Comparison of ENCODE assay signal across 8 cellular contexts in genomic region chr3:183825380-183826161, GRCh38. TPM values are rescaled to one million over a fixed set of nuclear protein-coding genes. Genes with fewer than 3 reads are reported as not detected.
DNase-seq lines count a peak whose midpoint lies in the region; ATAC-seq and TF ChIP-seq lines count a peak whose summit lies in the region.

Gene MAP6D1 (minus strand): TSS chr3:183825577. CDS start chr3:183825547, 30 bp downstream.

- peak within 1 kb of the TSS; percentile 88 for H3K4me3 ChIP-seq in HUES6 (ENCODE audit: low read depth, low read length)
- peak within 1 kb of the TSS; percentile 53 to 66 (median 63) for H3K4me3 ChIP-seq in heart right ventricle
- no peak within 1 kb of the TSS for H3K4me3 ChIP-seq in parathyroid adenoma (ENCODE audit: low read depth, low read length)

- DNase-seq in AG09319 (ENCODE audit: extremely low read depth, low read depth), result peak; percentile 10
- peak; percentile 68 for DNase-seq in SK-N-DZ (ENCODE audit: low spot score)
- peak in 55 of 56 donors; percentile 27 to 87 (median 69) for DNase-seq in amygdala (lab: John Stamatoyannopoulos, UW)
- peak in 1 of 2 donors; percentile 36 for DNase-seq in heart right ventricle

- H3K4me1 ChIP-seq in HUES6 (ENCODE audit: control insufficient read depth, insufficient read depth, low read length) (0 out of 2 replicates have a peak, but pooled peaks cover 6% of the 10 kb centered on the region), heart right ventricle (peaks cover 7 to 32% (median 16%) of the 10 kb centered on the region in 9 donors), parathyroid adenoma (peaks cover 3% of the 10 kb centered on the region)

- intact Hi-C loops in heart right ventricle (cut with DNase I), result no loop called here

- H3K27ac ChIP-seq in HUES6 (ENCODE audit: low read depth, low read length) (no peak within 1 kb of the TSS), heart right ventricle (peak within 1 kb of the TSS in 2 of 10 donors; percentile 15 to 65), parathyroid adenoma (no peak within 1 kb of the TSS)

- TF ChIP-seq CTCF in AG09319 (IDR thresholded peaks at IDR 0.05; ENCODE audit: low read depth, low read length) (peak; percentile 36), heart right ventricle (IDR thresholded peaks at IDR 0.05) (peak in 6 of 9 donors; percentile 20 to 45 (median 34)), parathyroid adenoma (IDR thresholded peaks at IDR 0.05) (peak; percentile 13)

- 7 to 13% methylated on average over 47 to 82 of the region's 82 CpGs for WGBS in heart right ventricle, 2 donors

- H3K27me3 ChIP-seq in HUES6 (ENCODE audit: control insufficient read depth, insufficient read depth, low read length), result peaks cover 12% of the 10 kb centered on the region
- peaks cover 0 to 10% (median 0%) of the 10 kb centered on the region in 7 donors for H3K27me3 ChIP-seq in heart right ventricle
- H3K27me3 ChIP-seq in parathyroid adenoma (ENCODE audit: control insufficient read depth, insufficient read depth, low read length), result no peaks in the 10 kb centered on the region

- H3K9ac ChIP-seq in HUES6 (ENCODE audit: low read length) (peak within 1 kb of the TSS; percentile 61), parathyroid adenoma (no peak within 1 kb of the TSS)

- H3K9me3 ChIP-seq in HUES6 (ENCODE audit: control insufficient read depth, insufficient read depth, low read depth, low read length) (no peaks in the 10 kb centered on the region), heart right ventricle (no peaks in the 10 kb centered on the region), parathyroid adenoma (ENCODE audit: control insufficient read depth, low read length) (no peaks in the 10 kb centered on the region)

- H2AFZ ChIP-seq in parathyroid adenoma, result peak within 1 kb of the TSS; percentile 76

- H3K4me2 ChIP-seq in parathyroid adenoma (ENCODE audit: low read length), result peak within 1 kb of the TSS; percentile 51

- H3K36me3 ChIP-seq in HUES6 (ENCODE audit: control insufficient read depth, insufficient read depth, low read length) (peaks cover 25% of the 10 kb centered on the region), heart right ventricle (peaks cover 0 to 29% (median 0%) of the 10 kb centered on the region in 9 donors), parathyroid adenoma (ENCODE audit: control insufficient read depth, insufficient read depth, low read length) (no peaks in the 10 kb centered on the region)

- ATAC-seq in GM18511 (IDR thresholded peaks at IDR 0.05; ENCODE audit: unreplicated experiment), result peak; percentile 64
- peak; percentile 19 to 69 (median 56) for ATAC-seq in heart right ventricle
- no peak for ATAC-seq in HG03378 (IDR thresholded peaks at IDR 0.05; ENCODE audit: unreplicated experiment)

- no peaks in the 10 kb centered on the region for H3K79me2 ChIP-seq in parathyroid adenoma

RNA-seq across cellular contexts. Expression of gene MAP6D1, which starts in this region (rescaled TPM):
- 4.8 and 6.9 TPM in 2 replicates for polyA plus RNA-seq in SK-N-DZ (2014; cell fraction: cytosol; rRNA removed)
- 4.9 and 12.5 TPM in 2 replicates for polyA plus RNA-seq in SK-N-DZ (2014; cell fraction: nucleus; rRNA removed)
- 1 to 10 TPM in 9 of 10 donors, under 1 TPM in 1; 0.94 to 4.5 (median 2.5) TPM for total RNA-seq in heart right ventricle
- polyA plus RNA-seq in heart right ventricle, result 1 to 10 TPM in 1 of 2 donors, not detected in 1; 1.1 TPM
